In the genomic region with DNA sequence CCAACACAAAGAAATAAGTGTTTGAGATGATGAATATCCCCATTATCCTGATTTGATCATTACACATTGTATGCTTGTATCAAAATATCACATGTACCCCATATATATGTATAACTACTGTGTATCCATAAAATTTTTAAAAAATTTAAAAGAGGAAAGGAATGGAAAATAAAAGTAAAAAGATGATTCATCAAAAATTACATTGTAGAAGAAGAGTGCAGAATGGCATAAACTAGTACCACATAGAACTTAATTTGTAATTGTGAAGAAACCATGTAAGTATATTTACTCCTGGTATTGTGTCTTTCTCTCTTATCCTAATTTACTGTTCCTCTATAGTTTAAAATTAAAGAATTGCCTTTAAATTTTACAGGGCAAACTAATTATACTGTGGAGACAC, we compare ENCODE assay signal across 23 cellular contexts. TPM values are rescaled to one million over a fixed set of nuclear protein-coding genes. Genes with fewer than 3 reads are reported as not detected.
DNase-seq lines count a peak whose midpoint lies in the region; ATAC-seq, FAIRE-seq and TF ChIP-seq lines count a peak whose summit lies in the region.
"Had no signal": no experiment of that assay in that cellular context is flagged by ENCODE, and none has a peak within 500 bp of the region (broad histone marks: within the 10 kb centered on the region; RNA-seq: fewer than 3 reads in every experiment).

No MANE protein-coding gene starts in this region.

- H3K4me3 ChIP-seq in HepG2 (replicated peaks in 1 of 3; ENCODE audit: insufficient read depth in 1 of 3, low read depth in 2 of 3, low read length in 3 of 3) (no peak overlapping the region), right lobe of liver (no peak overlapping the region), SK-N-MC (no peak overlapping the region)
- H3K4me3 ChIP-seq: GM12878, GM23248 had no signal

- TF ChIP-seq CTCF in HepG2 (CRISPR knock-in tag; IDR thresholded peaks at IDR 0.05): no peak
- no peak for TF ChIP-seq CTCF in right lobe of liver (IDR thresholded peaks at IDR 0.05)

- no peak overlapping the region for H3K4me2 ChIP-seq in HepG2 (ENCODE audit: low read depth, low read length)

- no peak for TF ChIP-seq RAD21 in HepG2 (CRISPR knock-in tag; IDR thresholded peaks at IDR 0.05)

- no peak overlapping the region for H2AFZ ChIP-seq in HepG2 (ENCODE audit: low read length)
- H2AFZ ChIP-seq: GM23248 had no signal

- intact Hi-C loops in HepG2 (cut with micrococcal nuclease; ENCODE audit: unreplicated experiment) (no loop called here), right lobe of liver (cut with DNase I) (no loop called here)

- H3K36me3 ChIP-seq in HepG2 (replicated peaks in 1 of 2; ENCODE audit: control insufficient read depth in 1 of 2, insufficient read depth in 2 of 2, low read length in 2 of 2) (peaks cover 1 to 8% of the 10 kb centered on the region in 2 experiments; a peak in 2 of 5 replicates), right lobe of liver (peaks cover 0 to 11% (median 0%) of the 10 kb centered on the region in 4 donors), SK-N-MC (ENCODE audit: insufficient read depth, low read length) (peaks cover 18% of the 10 kb centered on the region)

- in situ Hi-C loops in HepG2 (cut with HindIII; ENCODE audit: extremely low pct_ligation_motif_present, low pct_unique_long_range_greater_than_20kb): no loop called here

- CTCF ChIA-PET in HepG2 (lab: Yijun Ruan, JAX; ENCODE audit: low intra/inter-chr PET ratio, low total read pairs): no interaction called here

- TF ChIP-seq POLR2A in HepG2 (IDR thresholded peaks at IDR 0.05; ENCODE audit: insufficient read depth in 1 of 2, low read depth in 2 of 2, low read length in 2 of 2): no peak
- TF ChIP-seq POLR2A in right lobe of liver (IDR thresholded peaks at IDR 0.05): no peak

- FAIRE-seq in HepG2 (lab: Jason Lieb, UNC) (no peak), frontal cortex (lab: Jason Lieb, UNC) (peak; percentile 13)
- FAIRE-seq: D721Med, GM12878, GM19239, H1 had no signal

- H3K79me2 ChIP-seq in HepG2 (ENCODE audit: insufficient read depth, low read length): no peaks in the 10 kb centered on the region

- DNase-seq in HepG2 (ENCODE audit: low spot score) (no peak), right lobe of liver (no peak), SK-N-MC (ENCODE audit: low read depth, low spot score) (no peak), frontal cortex (ENCODE audit: low spot score in 2 of 2) (no peak), dermis blood vessel endothelial cell (no peak), substantia nigra (lab: John Stamatoyannopoulos, UW) (no peak)
- DNase-seq: CD4-positive, alpha-beta T cell; CD8-positive, alpha-beta memory T cell; DMS 273 treated with DMSO at 0.1 percent for 48 hours; DMS79; EL; GDM1; GM23248; H7; HCEC 1CT had no signal

- H3K4me1 ChIP-seq in HepG2 (ENCODE audit: insufficient read depth, low read length) (peaks cover 8% of the 10 kb centered on the region), right lobe of liver (no peaks in the 10 kb centered on the region)

- H3K27me3 ChIP-seq in HepG2 (ENCODE audit: control insufficient read depth in 1 of 2, insufficient read depth in 2 of 2, low read length in 2 of 2) (no peaks in the 10 kb centered on the region), right lobe of liver (no peaks in the 10 kb centered on the region)

- no peaks in the 10 kb centered on the region for H4K20me1 ChIP-seq in HepG2 (ENCODE audit: insufficient read depth, low read length)

- no peak overlapping the region for H3K27ac ChIP-seq in HepG2 (ENCODE audit: extremely low read length, insufficient read depth, low read length)
- no peak overlapping the region for H3K27ac ChIP-seq in right lobe of liver
- peak overlapping the region; percentile 88 for H3K27ac ChIP-seq in SK-N-MC
- no peak overlapping the region for H3K27ac ChIP-seq in substantia nigra (ENCODE audit: low read depth, low read length, poor library complexity, severe bottlenecking)
- H3K27ac ChIP-seq: 22Rv1, GM23248 had no signal

- no peak overlapping the region for H3K9ac ChIP-seq in HepG2 (ENCODE audit: insufficient read depth, low read depth, low read length)
- H3K9ac ChIP-seq in SK-N-MC (ENCODE audit: insufficient read length): no peak overlapping the region
- H3K9ac ChIP-seq: GM23248 had no signal

- TF ChIP-seq EP300 in HepG2 (IDR thresholded peaks at IDR 0.05; ENCODE audit: low read depth in 2 of 2, low read length in 2 of 2): no peak
- TF ChIP-seq EP300 in HepG2 (CRISPR knock-in tag; IDR thresholded peaks at IDR 0.05; ENCODE audit: borderline replicate concordance): no peak

- POLR2A ChIA-PET in HepG2 (lab: Yijun Ruan, JAX): interaction anchor here (2.5 kb wide), 1 partner anchor 15 kb away, joined by 8 read pairs; no protein-coding TSS in a partner anchor

- BruUV-seq in HepG2 (replicated peaks; lab: Mats Ljungman, UMichigan): no TSS peak

- ATAC-seq in HepG2: no peak
- ATAC-seq in right lobe of liver: no peak
- ATAC-seq: GM12878 had no signal

- H3K9me3 ChIP-seq in HepG2 (ENCODE audit: low read length) (no peaks in the 10 kb centered on the region), right lobe of liver (no peaks in the 10 kb centered on the region), SK-N-MC (ENCODE audit: low read depth, low read length) (no peaks in the 10 kb centered on the region)

RNA-seq across cellular contexts. Expression of a gene that starts 11.5 kb away (rescaled TPM):
- total RNA-seq in HepG2 (2016; rRNA removed; fragmentation: Illumina TruSeq; extraction: Trizol): 25.1 and 25.7 TPM in 2 replicates
- 41.7 and 51.6 TPM in 2 replicates for total RNA-seq in HepG2 (2016; cell fraction: cytosol; rRNA removed; fragmentation: Illumina TruSeq; extraction: Trizol; ENCODE audit: low read depth)
- 18.1 and 23.6 TPM in 2 replicates for total RNA-seq in HepG2 (2016; cell fraction: insoluble cytoplasmic fraction; rRNA removed; fragmentation: Illumina TruSeq; extraction: Trizol)
- total RNA-seq in HepG2 (2016; cell fraction: membrane; rRNA removed; fragmentation: Illumina TruSeq; extraction: Trizol): 45.4 and 53.4 TPM in 2 replicates
- total RNA-seq in HepG2 (2016; cell fraction: nucleus; rRNA removed; fragmentation: Illumina TruSeq; extraction: Trizol): 11.0 and 14.4 TPM in 2 replicates
- polyA plus RNA-seq in HepG2 (2011; rRNA removed): 23.0 and 27.5 TPM in 2 replicates
- 12.7 and 15.6 TPM in 2 replicates for polyA plus RNA-seq in HepG2 (2011; cell fraction: cytosol; rRNA removed)
- polyA plus RNA-seq in HepG2 (2011; cell fraction: nucleus; rRNA removed): 3.8 and 4.3 TPM in 2 replicates
- polyA plus RNA-seq in HepG2 (2012): 43.3 and 55.8 TPM in 2 replicates
- polyA plus RNA-seq in HepG2 (2016; cell fraction: cytosol; fragmentation: Illumina TruSeq; extraction: Trizol; ENCODE audit: low read depth): 133 and 205 TPM in 2 replicates
- 41.5 and 58.8 TPM in 2 replicates for polyA plus RNA-seq in HepG2 (2016; cell fraction: insoluble cytoplasmic fraction; fragmentation: Illumina TruSeq; extraction: Trizol; ENCODE audit: low read depth)
- 89.5 and 131 TPM in 2 replicates for polyA plus RNA-seq in HepG2 (2016; cell fraction: membrane; fragmentation: Illumina TruSeq; extraction: Trizol; ENCODE audit: low read depth)
- polyA plus RNA-seq in HepG2 (2016; cell fraction: nucleus; fragmentation: Illumina TruSeq; extraction: Trizol; ENCODE audit: insufficient read depth, low read depth): 41.1 and 42.9 TPM in 2 replicates
- 0.64 and 16.3 TPM in 2 replicates for polyA minus RNA-seq in HepG2 (2011; rRNA and poly(A)+ RNA removed; ENCODE audit: low replicate concordance)
- polyA minus RNA-seq in HepG2 (2011; cell fraction: cytosol; rRNA and poly(A)+ RNA removed): 1.8 and 4.3 TPM in 2 replicates
- polyA minus RNA-seq in HepG2 (2011; cell fraction: nucleus; rRNA and poly(A)+ RNA removed): 2.2 and 3.5 TPM in 2 replicates
- 10 to 100 TPM; 11.4 to 20.4 (median 17.4) TPM for total RNA-seq in right lobe of liver
- 2.4 TPM for total RNA-seq in frontal cortex
- total RNA-seq in dermis blood vessel endothelial cell: 4.9 and 5.3 TPM in 2 replicates

RNA-seq across cellular contexts. Expression of a gene that starts 33.1 kb away (rescaled TPM):
- 0.07 TPM in 1 of 2 replicates, not detected in the other for total RNA-seq in HepG2 (2016; rRNA removed; fragmentation: Illumina TruSeq; extraction: Trizol)
- not detected in 2 replicates for total RNA-seq in HepG2 (2016; cell fraction: cytosol; rRNA removed; fragmentation: Illumina TruSeq; extraction: Trizol; ENCODE audit: low read depth)
- not detected in 2 replicates for total RNA-seq in HepG2 (2016; cell fraction: insoluble cytoplasmic fraction; rRNA removed; fragmentation: Illumina TruSeq; extraction: Trizol)
- not detected in 2 replicates for total RNA-seq in HepG2 (2016; cell fraction: membrane; rRNA removed; fragmentation: Illumina TruSeq; extraction: Trizol)
- total RNA-seq in HepG2 (2016; cell fraction: nucleus; rRNA removed; fragmentation: Illumina TruSeq; extraction: Trizol): not detected in 2 replicates
- polyA plus RNA-seq in HepG2 (2011; rRNA removed): 0.09 and 0.31 TPM in 2 replicates
- 0.27 and 0.54 TPM in 2 replicates for polyA plus RNA-seq in HepG2 (2011; cell fraction: cytosol; rRNA removed)
- polyA plus RNA-seq in HepG2 (2011; cell fraction: nucleus; rRNA removed): not detected in 2 replicates
- 0.07 and 0.20 TPM in 2 replicates for polyA plus RNA-seq in HepG2 (2012)
- polyA plus RNA-seq in HepG2 (2016; cell fraction: cytosol; fragmentation: Illumina TruSeq; extraction: Trizol; ENCODE audit: low read depth): not detected in 2 replicates
- polyA plus RNA-seq in HepG2 (2016; cell fraction: insoluble cytoplasmic fraction; fragmentation: Illumina TruSeq; extraction: Trizol; ENCODE audit: low read depth): 0.23 TPM in 1 of 2 replicates, not detected in the other
- polyA plus RNA-seq in HepG2 (2016; cell fraction: membrane; fragmentation: Illumina TruSeq; extraction: Trizol; ENCODE audit: low read depth): not detected in 2 replicates
- not detected in 2 replicates for polyA plus RNA-seq in HepG2 (2016; cell fraction: nucleus; fragmentation: Illumina TruSeq; extraction: Trizol; ENCODE audit: insufficient read depth, low read depth)
- polyA minus RNA-seq in HepG2 (2011; rRNA and poly(A)+ RNA removed; ENCODE audit: low replicate concordance): not detected in 2 replicates
- not detected in 2 replicates for polyA minus RNA-seq in HepG2 (2011; cell fraction: cytosol; rRNA and poly(A)+ RNA removed)
- not detected in 2 replicates for polyA minus RNA-seq in HepG2 (2011; cell fraction: nucleus; rRNA and poly(A)+ RNA removed)
- total RNA-seq in right lobe of liver: not detected
- not detected for total RNA-seq in frontal cortex
- not detected in 2 replicates for total RNA-seq in dermis blood vessel endothelial cell
- total RNA-seq: A673; CD4-positive, alpha-beta T cell; CD8-positive, alpha-beta memory T cell; GM12878; GM23248; H1; H7 had no signal
- polyA plus RNA-seq: BJ; CD14-positive monocyte; CD8-positive, alpha-beta memory T cell; GM12878; GM23248; H1 had no signal

RNA-seq across cellular contexts. Expression of a gene that starts 34.1 kb away (rescaled TPM):
- total RNA-seq in HepG2 (2016; rRNA removed; fragmentation: Illumina TruSeq; extraction: Trizol) (not detected in 2 replicates), right lobe of liver (not detected), frontal cortex (not detected), dermis blood vessel endothelial cell (not detected in 2 replicates)
- total RNA-seq in HepG2 (2016; cell fraction: cytosol; rRNA removed; fragmentation: Illumina TruSeq; extraction: Trizol; ENCODE audit: low read depth): not detected in 2 replicates
- total RNA-seq in HepG2 (2016; cell fraction: insoluble cytoplasmic fraction; rRNA removed; fragmentation: Illumina TruSeq; extraction: Trizol): not detected in 2 replicates
- total RNA-seq in HepG2 (2016; cell fraction: membrane; rRNA removed; fragmentation: Illumina TruSeq; extraction: Trizol): not detected in 2 replicates
- total RNA-seq in HepG2 (2016; cell fraction: nucleus; rRNA removed; fragmentation: Illumina TruSeq; extraction: Trizol): not detected in 2 replicates
- not detected in 2 replicates for polyA plus RNA-seq in HepG2 (2011; rRNA removed)
- not detected in 2 replicates for polyA plus RNA-seq in HepG2 (2011; cell fraction: cytosol; rRNA removed)
- not detected in 2 replicates for polyA plus RNA-seq in HepG2 (2011; cell fraction: nucleus; rRNA removed)
- not detected in 2 replicates for polyA plus RNA-seq in HepG2 (2012)
- not detected in 2 replicates for polyA plus RNA-seq in HepG2 (2016; cell fraction: cytosol; fragmentation: Illumina TruSeq; extraction: Trizol; ENCODE audit: low read depth)
- not detected in 2 replicates for polyA plus RNA-seq in HepG2 (2016; cell fraction: insoluble cytoplasmic fraction; fragmentation: Illumina TruSeq; extraction: Trizol; ENCODE audit: low read depth)
- not detected in 2 replicates for polyA plus RNA-seq in HepG2 (2016; cell fraction: membrane; fragmentation: Illumina TruSeq; extraction: Trizol; ENCODE audit: low read depth)
- polyA plus RNA-seq in HepG2 (2016; cell fraction: nucleus; fragmentation: Illumina TruSeq; extraction: Trizol; ENCODE audit: insufficient read depth, low read depth): not detected in 2 replicates
- polyA minus RNA-seq in HepG2 (2011; rRNA and poly(A)+ RNA removed; ENCODE audit: low replicate concordance): not detected in 2 replicates
- polyA minus RNA-seq in HepG2 (2011; cell fraction: cytosol; rRNA and poly(A)+ RNA removed): not detected in 2 replicates
- polyA minus RNA-seq in HepG2 (2011; cell fraction: nucleus; rRNA and poly(A)+ RNA removed): not detected in 2 replicates
- total RNA-seq: A673; CD4-positive, alpha-beta T cell; CD8-positive, alpha-beta memory T cell; GM12878; GM23248; H1; H7 had no signal
- polyA plus RNA-seq: BJ; CD14-positive monocyte; CD8-positive, alpha-beta memory T cell; GM12878; GM23248; H1 had no signal

RNA-seq across cellular contexts. Expression of a gene that starts 51.2 kb away (rescaled TPM):
- 0.13 and 0.14 TPM in 2 replicates for total RNA-seq in HepG2 (2016; rRNA removed; fragmentation: Illumina TruSeq; extraction: Trizol)
- not detected in 2 replicates for total RNA-seq in HepG2 (2016; cell fraction: cytosol; rRNA removed; fragmentation: Illumina TruSeq; extraction: Trizol; ENCODE audit: low read depth)
- 0.31 and 0.32 TPM in 2 replicates for total RNA-seq in HepG2 (2016; cell fraction: insoluble cytoplasmic fraction; rRNA removed; fragmentation: Illumina TruSeq; extraction: Trizol)
- total RNA-seq in HepG2 (2016; cell fraction: membrane; rRNA removed; fragmentation: Illumina TruSeq; extraction: Trizol): 0.12 TPM in 1 of 2 replicates, not detected in the other
- not detected in 2 replicates for total RNA-seq in HepG2 (2016; cell fraction: nucleus; rRNA removed; fragmentation: Illumina TruSeq; extraction: Trizol)
- 0.20 and 1.0 TPM in 2 replicates for polyA plus RNA-seq in HepG2 (2011; rRNA removed)
- polyA plus RNA-seq in HepG2 (2011; cell fraction: cytosol; rRNA removed): 0.17 and 0.65 TPM in 2 replicates
- polyA plus RNA-seq in HepG2 (2011; cell fraction: nucleus; rRNA removed): 0.26 and 0.40 TPM in 2 replicates
- 0.47 and 0.69 TPM in 2 replicates for polyA plus RNA-seq in HepG2 (2012)
- 0.06 and 0.15 TPM in 2 replicates for polyA plus RNA-seq in HepG2 (2016; cell fraction: cytosol; fragmentation: Illumina TruSeq; extraction: Trizol; ENCODE audit: low read depth)
- 0.31 and 0.36 TPM in 2 replicates for polyA plus RNA-seq in HepG2 (2016; cell fraction: insoluble cytoplasmic fraction; fragmentation: Illumina TruSeq; extraction: Trizol; ENCODE audit: low read depth)
- polyA plus RNA-seq in HepG2 (2016; cell fraction: membrane; fragmentation: Illumina TruSeq; extraction: Trizol; ENCODE audit: low read depth): 0.12 TPM in 1 of 2 replicates, not detected in the other
- 0.27 TPM in 1 of 2 replicates, not detected in the other for polyA plus RNA-seq in HepG2 (2016; cell fraction: nucleus; fragmentation: Illumina TruSeq; extraction: Trizol; ENCODE audit: insufficient read depth, low read depth)
- polyA minus RNA-seq in HepG2 (2011; rRNA and poly(A)+ RNA removed; ENCODE audit: low replicate concordance): 0.19 TPM in 1 of 2 replicates, not detected in the other
- polyA minus RNA-seq in HepG2 (2011; cell fraction: cytosol; rRNA and poly(A)+ RNA removed): 0.89 TPM in 1 of 2 replicates, not detected in the other
- 0.26 and 0.87 TPM in 2 replicates for polyA minus RNA-seq in HepG2 (2011; cell fraction: nucleus; rRNA and poly(A)+ RNA removed)
- not detected for total RNA-seq in right lobe of liver
- not detected for total RNA-seq in frontal cortex
- total RNA-seq in dermis blood vessel endothelial cell: not detected in 2 replicates
- total RNA-seq: A673; CD4-positive, alpha-beta T cell; CD8-positive, alpha-beta memory T cell; GM23248; H1; H7 had no signal
- polyA plus RNA-seq: BJ; CD14-positive monocyte; CD8-positive, alpha-beta memory T cell; GM12878; GM23248; H1 had no signal

RNA-seq across cellular contexts. Expression of a gene that starts 51.5 kb away (rescaled TPM):
- total RNA-seq in HepG2 (2016; rRNA removed; fragmentation: Illumina TruSeq; extraction: Trizol) (not detected in 2 replicates), right lobe of liver (not detected), frontal cortex (not detected), dermis blood vessel endothelial cell (not detected in 2 replicates)
- total RNA-seq in HepG2 (2016; cell fraction: cytosol; rRNA removed; fragmentation: Illumina TruSeq; extraction: Trizol; ENCODE audit: low read depth): not detected in 2 replicates
- not detected in 2 replicates for total RNA-seq in HepG2 (2016; cell fraction: insoluble cytoplasmic fraction; rRNA removed; fragmentation: Illumina TruSeq; extraction: Trizol)
- total RNA-seq in HepG2 (2016; cell fraction: membrane; rRNA removed; fragmentation: Illumina TruSeq; extraction: Trizol): not detected in 2 replicates
- not detected in 2 replicates for total RNA-seq in HepG2 (2016; cell fraction: nucleus; rRNA removed; fragmentation: Illumina TruSeq; extraction: Trizol)
- polyA plus RNA-seq in HepG2 (2011; rRNA removed): not detected in 2 replicates
- polyA plus RNA-seq in HepG2 (2011; cell fraction: cytosol; rRNA removed): not detected in 2 replicates
- not detected in 2 replicates for polyA plus RNA-seq in HepG2 (2011; cell fraction: nucleus; rRNA removed)
- not detected in 2 replicates for polyA plus RNA-seq in HepG2 (2012)
- polyA plus RNA-seq in HepG2 (2016; cell fraction: cytosol; fragmentation: Illumina TruSeq; extraction: Trizol; ENCODE audit: low read depth): not detected in 2 replicates
- polyA plus RNA-seq in HepG2 (2016; cell fraction: insoluble cytoplasmic fraction; fragmentation: Illumina TruSeq; extraction: Trizol; ENCODE audit: low read depth): not detected in 2 replicates
- not detected in 2 replicates for polyA plus RNA-seq in HepG2 (2016; cell fraction: membrane; fragmentation: Illumina TruSeq; extraction: Trizol; ENCODE audit: low read depth)
- not detected in 2 replicates for polyA plus RNA-seq in HepG2 (2016; cell fraction: nucleus; fragmentation: Illumina TruSeq; extraction: Trizol; ENCODE audit: insufficient read depth, low read depth)
- polyA minus RNA-seq in HepG2 (2011; rRNA and poly(A)+ RNA removed; ENCODE audit: low replicate concordance): not detected in 2 replicates
- polyA minus RNA-seq in HepG2 (2011; cell fraction: cytosol; rRNA and poly(A)+ RNA removed): not detected in 2 replicates
- polyA minus RNA-seq in HepG2 (2011; cell fraction: nucleus; rRNA and poly(A)+ RNA removed): not detected in 2 replicates
- total RNA-seq: A673; CD4-positive, alpha-beta T cell; CD8-positive, alpha-beta memory T cell; GM12878; GM23248; H1; H7 had no signal
- polyA plus RNA-seq: BJ; CD14-positive monocyte; CD8-positive, alpha-beta memory T cell; GM12878; GM23248; H1 had no signal
